In the genomic region with DNA sequence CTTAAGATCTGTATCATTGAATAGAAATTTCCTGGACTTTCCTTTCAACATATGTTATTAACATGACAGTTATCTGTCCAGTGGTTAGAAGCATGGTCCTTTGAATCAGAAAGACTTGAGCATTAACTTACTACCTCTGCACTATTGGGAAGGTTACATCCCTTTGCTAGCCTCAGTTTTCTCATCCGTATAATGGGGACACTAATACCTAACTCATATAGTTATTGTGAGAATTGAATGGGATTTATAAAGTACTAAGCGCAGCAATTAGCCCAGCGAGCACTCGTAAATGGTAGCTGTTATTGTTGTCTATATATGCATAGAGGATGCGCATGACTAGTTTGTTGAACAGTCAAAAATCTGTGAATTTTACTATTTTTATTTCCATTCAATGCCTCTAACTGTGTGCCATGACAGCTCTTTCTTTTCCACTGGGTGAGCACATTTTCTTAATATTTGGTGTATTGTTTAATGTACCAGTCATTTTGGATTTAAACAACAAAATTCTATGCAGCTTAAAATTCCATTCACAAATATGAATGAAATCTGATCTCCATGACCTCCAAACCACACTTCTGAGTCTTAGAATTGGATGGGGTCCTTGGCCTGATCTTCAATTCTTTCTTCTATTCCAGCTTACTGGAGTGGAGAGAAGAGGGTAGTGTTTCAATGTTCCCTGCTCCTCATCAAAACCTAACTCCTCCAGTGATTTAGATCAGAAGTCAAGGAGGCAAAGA, we compare ENCODE assay signal across 20 cellular contexts.
"Had no signal": no experiment of that assay in that cellular context is flagged by ENCODE, and none has a peak within 500 bp of the region (broad histone marks: within the 10 kb centered on the region; RNA-seq: fewer than 3 reads in every experiment).

No MANE protein-coding gene starts in this region.

- H3K36me3 ChIP-seq: colonic mucosa, right atrium auricular region, vagina had no signal

- H3K4me1 Mint-ChIP-seq: nephron; stimulated activated naive CD8-positive, alpha-beta T cell treated with anti-CD3 and anti-CD28 coated beads, Interleukin-15, amount 100 ng/mL, for 72 hours had no signal

- H3K9me3 Mint-ChIP-seq: activated naive CD4-positive, alpha-beta T cell treated with anti-CD3 and anti-CD28 coated beads, Interleukin-2, amount 50 U/mL, for 24 hours; brain; nephron; stimulated activated naive CD8-positive, alpha-beta T cell treated with anti-CD3 and anti-CD28 coated beads, Interleukin-15, amount 100 ng/mL, for 72 hours had no signal

- H3K4me1 ChIP-seq: colonic mucosa, vagina had no signal

- H3K27ac ChIP-seq: colonic mucosa, right atrium auricular region, vagina had no signal

- H3K27me3 Mint-ChIP-seq: brain; progenitor cell of endocrine pancreas; stimulated activated naive CD8-positive, alpha-beta T cell treated with anti-CD3 and anti-CD28 coated beads, Interleukin-15, amount 100 ng/mL, for 72 hours had no signal

- H3K4me3 ChIP-seq: colonic mucosa, lung, right atrium auricular region, vagina had no signal

- H3K4me3 Mint-ChIP-seq: activated naive CD4-positive, alpha-beta T cell treated with anti-CD3 and anti-CD28 coated beads, Interleukin-2, amount 50 U/mL, for 24 hours; brain; nephron; stimulated activated naive CD8-positive, alpha-beta T cell treated with anti-CD3 and anti-CD28 coated beads, Interleukin-15, amount 100 ng/mL, for 72 hours had no signal

- H3K9me3 ChIP-seq: colonic mucosa, right atrium auricular region, vagina had no signal

- H3K27me3 ChIP-seq: colonic mucosa, right atrium auricular region, vagina had no signal

- H3K27ac Mint-ChIP-seq: activated naive CD4-positive, alpha-beta T cell treated with anti-CD3 and anti-CD28 coated beads, Interleukin-2, amount 50 U/mL, for 24 hours; nephron; progenitor cell of endocrine pancreas; stimulated activated naive CD8-positive, alpha-beta T cell treated with anti-CD3 and anti-CD28 coated beads, Interleukin-15, amount 100 ng/mL, for 72 hours had no signal

- H3K36me3 Mint-ChIP-seq: activated naive CD4-positive, alpha-beta T cell treated with anti-CD3 and anti-CD28 coated beads, Interleukin-2, amount 50 U/mL, for 24 hours; brain had no signal

- DNase-seq: activated CD4-positive, alpha-beta T cell treated with anti-CD3 and anti-CD28 coated beads, Interleukin-2, amount 50 U/mL, for 4 hours; activated gamma-delta T cell; amniotic stem cell; central memory CD4-positive, alpha-beta T cell; colonic mucosa; erythroblast; hippocampal formation; occipital lobe; small intestine; stimulated activated CD4-positive, alpha-beta T cell treated with anti-CD3 and anti-CD28 coated beads, Interleukin-15, amount 100 ng/mL, for 24 hours; stimulated activated CD4-positive, alpha-beta T cell treated with anti-CD3 and anti-CD28 coated beads, Interleukin-2, amount 100 ng/mL, for 48 hours; stimulated activated naive CD8-positive, alpha-beta T cell treated with anti-CD3 and anti-CD28 coated beads, Interleukin-15, amount 100 ng/mL, for 72 hours; trophoblast cell had no signal
